Comparison of ENCODE assay signal across 28 cellular contexts in genomic region chr14:71690478-71690877, GRCh38.
"Had no signal": no experiment of that assay in that cellular context is flagged by ENCODE, and none has a peak within 500 bp of the region (broad histone marks: within the 10 kb centered on the region; RNA-seq: fewer than 3 reads in every experiment).

No MANE protein-coding gene starts in this region.

- H3K4me3 ChIP-seq: MG63 had no signal

- H3K27me3 Mint-ChIP-seq: activated CD4-positive, alpha-beta memory T cell treated with anti-CD3 and anti-CD28 coated beads, Interleukin-2, amount 10 ng/mL, durations not matched to agents 7 days and 5 days; activated CD4-positive, alpha-beta T cell treated with anti-CD3 and anti-CD28 coated beads for 36 hours; activated T-helper 17 cell treated with anti-CD3 and anti-CD28 coated beads, Interleukin-2, amount 50 U/mL, for 72 hours; brain; central memory CD8-positive, alpha-beta T cell; T-cell had no signal

- H3K36me3 ChIP-seq: MG63 had no signal

- ATAC-seq: activated CD4-positive, alpha-beta T cell treated with anti-CD3 and anti-CD28 coated beads for 36 hours; activated T-helper 17 cell treated with anti-CD3 and anti-CD28 coated beads, Interleukin-2, amount 50 U/mL, for 72 hours; T-cell had no signal

- H3K9me3 ChIP-seq: MG63 had no signal

- H3K27ac Mint-ChIP-seq: activated CD4-positive, alpha-beta memory T cell treated with anti-CD3 and anti-CD28 coated beads, Interleukin-2, amount 10 ng/mL, durations not matched to agents 7 days and 5 days; activated CD4-positive, alpha-beta T cell treated with anti-CD3 and anti-CD28 coated beads for 36 hours; activated naive CD4-positive, alpha-beta T cell treated with anti-CD3 and anti-CD28 coated beads for 36 hours; activated T-helper 17 cell treated with anti-CD3 and anti-CD28 coated beads, Interleukin-2, amount 50 U/mL, for 72 hours; brain; T-cell had no signal

- H3K9me3 Mint-ChIP-seq: activated CD4-positive, alpha-beta memory T cell treated with anti-CD3 and anti-CD28 coated beads, Interleukin-2, amount 10 ng/mL, durations not matched to agents 7 days and 5 days; activated naive CD4-positive, alpha-beta T cell treated with anti-CD3 and anti-CD28 coated beads for 36 hours; activated T-helper 17 cell treated with anti-CD3 and anti-CD28 coated beads, Interleukin-2, amount 50 U/mL, for 72 hours; brain; central memory CD8-positive, alpha-beta T cell; T-cell had no signal

- DNase-seq: activated CD4-positive, alpha-beta memory T cell treated with anti-CD3 and anti-CD28 coated beads, Interleukin-2, amount 10 ng/mL, durations not matched to agents 7 days and 5 days; activated CD4-positive, alpha-beta T cell treated with anti-CD3 and anti-CD28 coated beads for 36 hours; activated CD4-positive, alpha-beta T cell treated with anti-CD3 and anti-CD28 coated beads, Interleukin-2, amount 50 U/mL, for 1 hour; activated CD4-positive, CD25-positive, alpha-beta regulatory T cell; activated gamma-delta T cell; activated naive CD4-positive, alpha-beta T cell treated with anti-CD3 and anti-CD28 coated beads for 36 hours; activated T-cell treated with anti-CD3 and anti-CD28 coated beads for 4 hours; activated T-cell treated with anti-CD3 and anti-CD28 coated beads, Interleukin-2, amount 50 U/mL, for 48 hours; amygdala; KG1; MG63; NCI-H1105; NCI-H1436; NCI-H1694 treated with DMSO at 0.1 percent for 48 hours; NCI-H2029 treated with DMSO at 0.1 percent for 48 hours; NCI-H345; NCI-H510A; NCI-H526 treated with DMSO at 0.1 percent for 48 hours; NCI-H82; SIG-M5; T-cell; T-helper 2 cell; T1000 had no signal

- H3K4me1 Mint-ChIP-seq: central memory CD8-positive, alpha-beta T cell had no signal

- FAIRE-seq: astrocyte, TTC549 had no signal

- H3K4me3 Mint-ChIP-seq: activated CD4-positive, alpha-beta memory T cell treated with anti-CD3 and anti-CD28 coated beads, Interleukin-2, amount 10 ng/mL, durations not matched to agents 7 days and 5 days; activated CD4-positive, alpha-beta T cell treated with anti-CD3 and anti-CD28 coated beads for 36 hours; activated naive CD4-positive, alpha-beta T cell treated with anti-CD3 and anti-CD28 coated beads for 36 hours; activated T-helper 17 cell treated with anti-CD3 and anti-CD28 coated beads, Interleukin-2, amount 50 U/mL, for 72 hours; brain; central memory CD8-positive, alpha-beta T cell; T-cell had no signal

- H3K27me3 ChIP-seq: MG63 had no signal
